8 cellular contexts compared by ENCODE assay signal in the genomic region with DNA sequence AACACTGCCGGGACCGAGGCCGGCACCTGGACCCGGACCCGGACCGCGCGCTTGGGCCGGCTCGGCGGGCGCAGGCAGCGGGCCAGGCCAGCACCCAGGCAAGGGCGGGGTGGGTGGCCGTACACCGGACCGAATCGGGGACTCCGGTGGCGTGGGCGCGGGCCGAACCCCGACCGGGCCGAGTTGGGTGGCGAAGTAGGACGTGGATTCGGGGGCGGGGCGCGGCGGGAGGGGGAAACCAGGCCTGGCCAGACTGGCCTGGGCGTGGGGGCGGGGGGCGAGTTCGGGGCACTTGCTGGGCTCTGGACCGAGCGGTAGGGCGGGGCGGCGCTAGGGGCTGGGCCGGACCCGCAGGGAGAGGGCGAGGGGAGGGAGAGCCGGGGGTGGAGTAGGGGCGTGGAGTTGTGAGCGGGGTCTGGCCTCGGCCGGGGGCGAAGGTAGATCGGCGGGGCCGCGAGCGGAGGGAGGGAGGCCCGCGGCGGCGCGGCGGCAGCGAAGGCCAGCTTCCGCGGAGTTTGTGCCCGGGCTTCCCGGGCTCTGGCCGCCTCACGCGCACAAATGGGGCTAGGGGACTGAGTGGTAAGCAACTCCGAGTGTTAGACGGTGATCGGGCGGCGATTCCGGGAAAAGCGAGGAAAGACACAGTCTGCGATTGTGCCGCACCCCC. TPM values are rescaled to one million over a fixed set of nuclear protein-coding genes. Genes with fewer than 3 reads are reported as not detected.
DNase-seq lines count a peak whose midpoint lies in the region; ATAC-seq, FAIRE-seq and TF ChIP-seq lines count a peak whose summit lies in the region.

No MANE protein-coding gene starts in this region.

- FAIRE-seq in GM12878 (lab: Jason Lieb, UNC), result no peak

- RAD21 ChIA-PET in GM12878 (lab: Charles Lee; ENCODE audit: unreplicated experiment), result interaction anchor here (0.6 kb wide), 2 partner anchors 43 to 213 kb away, joined by 3 to 5 read pairs; no protein-coding TSS in a partner anchor

- H3K9ac ChIP-seq in GM12878 (ENCODE audit: control insufficient read depth, insufficient read depth, low read length), result no peak overlapping the region

- TF ChIP-seq RAD21 in GM12878 (IDR thresholded peaks at IDR 0.05; ENCODE audit: insufficient read depth, low read depth, low read length), result no peak

- no peak overlapping the region for H2AFZ ChIP-seq in GM12878 (ENCODE audit: control insufficient read depth, low read depth, low read length)

- H3K36me3 ChIP-seq in MG63 (no peaks in the 10 kb centered on the region), GM12878 (ENCODE audit: control insufficient read depth in 2 of 2, insufficient read depth in 2 of 2, low read length in 1 of 2) (no peaks in the 10 kb centered on the region), tibial artery (no peaks in the 10 kb centered on the region)

- TF ChIP-seq EP300 in GM12878 (IDR thresholded peaks at IDR 0.05; ENCODE audit: borderline replicate concordance in 1 of 2, control insufficient read depth in 1 of 2, low read depth in 2 of 2, low read length in 2 of 2), result no peak

- peak overlapping the region; percentile 74 for H3K4me2 ChIP-seq in GM12878 (ENCODE audit: control insufficient read depth, insufficient read depth)

- H3K27ac ChIP-seq in GM12878 (ENCODE audit: control insufficient read depth, insufficient read depth) (no peak overlapping the region), tibial artery (peak overlapping the region; percentile 82 to 90)

- no TSS peak for BruUV-seq in GM12878 (replicated peaks; lab: Mats Ljungman, UMichigan)

- TF ChIP-seq CTCF in GM12878 (IDR thresholded peaks at IDR 0.05 in 2 of 3, conservative IDR thresholded peaks at IDR 0.05 in 1 of 3; ENCODE audit: control insufficient read depth in 2 of 3, extremely low read depth in 1 of 3, insufficient read depth in 1 of 3, low read depth in 3 of 3, low read length in 3 of 3) (no peak), tibial artery (IDR thresholded peaks at IDR 0.05) (no peak)

- no peaks in the 10 kb centered on the region for H4K20me1 ChIP-seq in GM12878 (ENCODE audit: control insufficient read depth, insufficient read depth)

- WGBS in GM12878 (ENCODE audit: insufficient coverage, insufficient replicate concordance, low lambda C conversion rate, missing lambda C conversion rate), result 31% methylated on average over 37 of the region's 79 CpGs

- in situ Hi-C loops in GM12878 (cut with MboI), result no loop called here

- TF ChIP-seq POLR2A in GM12878 (IDR thresholded peaks at IDR 0.05; ENCODE audit: low read depth, low read length) (0 out of 2 replicates have a peak, but pooled peaks have one; percentile 24), GM18505 (IDR thresholded peaks at IDR 0.05; ENCODE audit: borderline replicate concordance, extremely low read depth, insufficient read depth, insufficient read length) (no peak)

- peaks cover 5% of the 10 kb centered on the region; the same call in 1 of the 2 replicates for H3K4me1 ChIP-seq in GM12878 (ENCODE audit: control insufficient read depth, insufficient read depth, low read length)
- H3K4me1 ChIP-seq in tibial artery, result peaks cover 0 to 7% (median 3%) of the 10 kb centered on the region in 4 donors

- H3K4me3 ChIP-seq in MG63 (peak overlapping the region; percentile 40), GM12878 (peak overlapping the region; percentile 53; the same call in 1 of the 2 replicates), tibial artery (no peak overlapping the region)

- no peaks in the 10 kb centered on the region for H3K79me2 ChIP-seq in GM12878 (ENCODE audit: control insufficient read depth, insufficient read depth, low read length)

- ATAC-seq in GM12878 (peak; percentile 30), left lobe of liver (peak; percentile 72), GM18505 (IDR thresholded peaks at IDR 0.05; ENCODE audit: unreplicated experiment) (no peak), HG02981 (IDR thresholded peaks at IDR 0.05; ENCODE audit: unreplicated experiment) (no peak)

- SMC1A ChIA-PET in GM12878 (lab: Charles Lee; ENCODE audit: uncharacterized antibody, unreplicated experiment), result interaction anchor here (1.5 kb wide), 1 partner anchor 55 kb away, joined by 3 read pairs; no protein-coding TSS in a partner anchor

- no peaks in the 10 kb centered on the region for H3K9me3 ChIP-seq in MG63
- no peaks in the 10 kb centered on the region; the same call in 2 of the 3 replicates for H3K9me3 ChIP-seq in GM12878 (replicated peaks; ENCODE audit: control insufficient read depth, insufficient read depth, low read length)
- H3K9me3 ChIP-seq in tibial artery, result no peaks in the 10 kb centered on the region

- POLR2A ChIA-PET in GM12878 (lab: Charles Lee), result interaction anchor here (0.6 to 1.0 kb wide), 3 partner anchors 43 to 87 kb away, joined by 4 to 8 read pairs (median 4); no protein-coding TSS in a partner anchor

- intact Hi-C loops in GM12878 (cut with micrococcal nuclease; ENCODE audit: unreplicated experiment), result no loop called here
- intact Hi-C loops in tibial artery (cut with DNase I; ENCODE audit: low total_unique reads), result no loop called here

- DNase-seq in DMS53 (lab: John Stamatoyannopoulos, UW) (peak; percentile 66), MG63 (peak; percentile 57), GM12878 (ENCODE audit: low read depth, low spot score) (no peak), left lobe of liver (ENCODE audit: low spot score) (peak; percentile 83), tibial artery (peak; percentile 51 to 82), AG08396 (ENCODE audit: low spot score) (no peak)

- H3K27me3 ChIP-seq in MG63 (no peaks in the 10 kb centered on the region), GM12878 (replicated peaks in 1 of 2; ENCODE audit: control insufficient read depth in 2 of 2, insufficient read depth in 2 of 2, low read length in 1 of 2) (no peaks in the 10 kb centered on the region), tibial artery (no peaks in the 10 kb centered on the region)

- CTCF ChIA-PET in GM12878 (lab: Yijun Ruan, JAX), result no interaction called here

TF ChIP-seq in GM12878, 131 proteins besides CTCF, POLR2A, EP300 and RAD21:
- TF ChIP-seq BACH1 (IDR thresholded peaks at IDR 0.05; ENCODE audit: borderline replicate concordance) (peak; percentile 81), EGR1 (IDR thresholded peaks at IDR 0.05; ENCODE audit: borderline replicate concordance in 1 of 2, low read depth in 2 of 2, low read length in 2 of 2) (peak in 1 of 2 experiments; percentile 27; a peak in 1 of 3 replicates), NR2C1 (IDR thresholded peaks at IDR 0.05) (no peak)

RNA-seq across cellular contexts. Expression of a gene that starts 1.8 kb away (rescaled TPM):
- 0.13 and 0.39 TPM in 2 replicates for total RNA-seq in MG63 (2014; rRNA removed; shearing (Covaris generic); ENCODE audit: low replicate concordance)
- 4.6 and 5.5 TPM in 2 replicates for total RNA-seq in GM12878 (2013; cell fraction: nucleolus; rRNA removed)
- total RNA-seq in GM12878 (2014; rRNA removed) (0.51 and 0.76 TPM in 2 replicates), GM12878 (2014; rRNA removed; fragmentation: Illumina TruSeq; extraction: Trizol) (0.63 and 0.64 TPM in 2 replicates), GM12878 (2021) (6.1 and 7.2 TPM in 2 replicates), left lobe of liver (8.1 TPM)
- polyA plus RNA-seq in GM12878 (2011; ENCODE audit: low read depth), result 0.55 TPM
- polyA plus RNA-seq in GM12878 (2011; rRNA removed) (0.14 and 0.27 TPM in 2 replicates), GM12878 (2014; fragmentation: Illumina TruSeq; extraction: Trizol) (2.3 and 2.9 TPM in 2 replicates), GM12878 (2014; fragmentation: Nextera tagmentation; extraction: Ambion mirVana) (under 1 TPM; 0.16 to 0.22 TPM), GM12878 (2014; rRNA removed) (1.3 and 1.6 TPM in 2 replicates), GM12878 (2016; fragmentation: Nextera tagmentation; extraction: Ambion mirVana) (1 to 10 TPM; 1.4 to 1.7 TPM)
- 0.33 and 0.63 TPM in 2 replicates for polyA plus RNA-seq in GM12878 (2011; cell fraction: cytosol; rRNA removed)
- polyA plus RNA-seq in GM12878 (2011; cell fraction: nucleus; rRNA removed), result 1.5 and 1.6 TPM in 2 replicates
- 1.9 and 2.3 TPM in 2 replicates for polyA plus RNA-seq in GM12878 (2012)
- 0.51 and 1.1 TPM in 2 replicates for polyA minus RNA-seq in GM12878 (2011; rRNA and poly(A)+ RNA removed)
- polyA minus RNA-seq in GM12878 (2011; cell fraction: cytosol; rRNA and poly(A)+ RNA removed), result 1.0 and 1.6 TPM in 2 replicates
- 0.85 and 1.4 TPM in 2 replicates for polyA minus RNA-seq in GM12878 (2011; cell fraction: nucleus; rRNA and poly(A)+ RNA removed)

Comparison
In these comparisons a context has a peak if more than half of its experiments do, and no peak if none do; other contexts are left out.
1. DNase-seq: peak in DMS53 (single experiment), MG63 (single experiment), left lobe of liver (single experiment) and tibial artery (2 of 2); none in GM12878 (single experiment) and AG08396 (single experiment).
2. H3K4me3 ChIP-seq: peak in MG63 (single experiment) and GM12878 (single experiment); none in tibial artery (0 of 2).
3. ATAC-seq: peak in GM12878 (single experiment) and left lobe of liver (single experiment); none in GM18505 (single experiment) and HG02981 (single experiment).